Comparison of ENCODE assay signal across 19 cellular contexts in the genomic region with DNA sequence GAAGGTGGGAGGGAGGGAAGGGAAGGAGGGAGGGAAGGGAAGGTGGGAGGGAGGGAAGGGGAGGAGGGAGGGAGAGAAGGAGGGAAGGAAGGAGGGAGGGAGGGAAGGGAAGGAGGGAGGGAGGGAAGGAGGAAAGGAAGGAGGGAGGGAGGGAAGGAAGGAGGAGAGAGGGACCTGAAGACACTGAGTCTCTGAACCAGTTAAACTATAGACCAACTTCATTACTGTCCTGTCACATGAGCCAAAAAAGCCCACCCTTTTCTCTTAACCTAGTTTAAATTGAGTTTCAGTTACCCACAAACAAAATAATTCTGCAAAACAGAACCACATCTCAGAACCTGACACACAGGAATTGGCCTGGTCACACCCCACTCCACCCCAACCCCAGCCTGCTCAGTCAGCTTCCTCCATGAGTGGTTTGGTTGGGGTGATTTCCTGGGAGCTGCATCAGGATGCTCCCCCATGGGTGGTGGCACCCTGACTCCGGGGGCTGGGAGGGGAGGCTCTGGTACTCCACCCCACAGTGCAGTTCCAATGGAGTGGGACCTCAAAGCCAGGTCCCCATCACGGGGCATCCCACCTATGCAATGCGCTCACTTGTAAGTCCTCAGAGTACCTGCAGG. TPM values are rescaled to one million over a fixed set of nuclear protein-coding genes. Genes with fewer than 3 reads are reported as not detected.
DNase-seq lines count a peak whose midpoint lies in the region; ATAC-seq, FAIRE-seq and TF ChIP-seq lines count a peak whose summit lies in the region.
"Had no signal": no experiment of that assay in that cellular context is flagged by ENCODE, and none has a peak within 500 bp of the region (broad histone marks: within the 10 kb centered on the region; RNA-seq: fewer than 3 reads in every experiment).

No MANE protein-coding gene starts in this region.

- no TSS peak for BruUV-seq in HepG2 (replicated peaks; lab: Mats Ljungman, UMichigan)

- TF ChIP-seq EP300 in HepG2 (IDR thresholded peaks at IDR 0.05; ENCODE audit: low read depth in 2 of 2, low read length in 2 of 2) (no peak), HepG2 (CRISPR knock-in tag; IDR thresholded peaks at IDR 0.05; ENCODE audit: borderline replicate concordance) (no peak)

- no peaks in the 10 kb centered on the region for H3K36me3 Mint-ChIP-seq in CD8-positive, alpha-beta T cell
- no peaks in the 10 kb centered on the region for H3K36me3 Mint-ChIP-seq in activated CD8-positive, alpha-beta T cell treated with anti-CD3 and anti-CD28 coated beads for 36 hours (ENCODE audit: low read depth)

- H2AFZ ChIP-seq in HepG2 (ENCODE audit: low read length): no peak overlapping the region
- H2AFZ ChIP-seq: GM23248 had no signal

- DNase-seq in CD8-positive, alpha-beta T cell: peak in 5 of 7 experiments; percentile 28 to 59 (median 30)
- no peak for DNase-seq in activated CD8-positive, alpha-beta T cell treated with anti-CD3 and anti-CD28 coated beads for 36 hours
- DNase-seq in HepG2 (ENCODE audit: low spot score) (no peak), body of pancreas (no peak), NCI-H524 treated with DMSO at 0.1 percent for 48 hours (lab: John Stamatoyannopoulos, UW) (no peak), NOMO-1 (lab: John Stamatoyannopoulos, UW; ENCODE audit: unreplicated experiment in 2 of 2) (no peak)
- DNase-seq: amniotic stem cell, BE2C, DMS79, erythroblast, GM23248, heart right ventricle, NCI-H2107, SIG-M5, substantia nigra had no signal

- peak overlapping the region; percentile 42; the same call in 1 of the 2 replicates for H3K4me2 ChIP-seq in BLaER1
- no peak overlapping the region for H3K4me2 ChIP-seq in HepG2 (ENCODE audit: low read depth, low read length)

- TF ChIP-seq CTCF in CD8-positive, alpha-beta T cell (IDR thresholded peaks at IDR 0.05): no peak
- TF ChIP-seq CTCF in activated CD8-positive, alpha-beta T cell treated with anti-CD3 and anti-CD28 coated beads for 36 hours (IDR thresholded peaks at IDR 0.05): no peak
- TF ChIP-seq CTCF in HepG2 (CRISPR knock-in tag; IDR thresholded peaks at IDR 0.05): no peak
- TF ChIP-seq CTCF in body of pancreas (IDR thresholded peaks at IDR 0.05): no peak

- CTCF ChIA-PET in CD8-positive, alpha-beta T cell (lab: Charles Lee): interaction anchor here (0.7 to 18.0 kb wide), 10 partner anchors 8 to 140 kb away, joined by 3 to 293 read pairs (median 6); a partner anchor contains a TSS
- CTCF ChIA-PET in activated CD8-positive, alpha-beta T cell treated with anti-CD3 and anti-CD28 coated beads for 36 hours (lab: Charles Lee): interaction anchor here (0.7 to 2.6 kb wide), 16 partner anchors 8 to 267 kb away, joined by 3 to 15 read pairs (median 6); a partner anchor contains a TSS
- CTCF ChIA-PET in HepG2 (lab: Yijun Ruan, JAX; ENCODE audit: low intra/inter-chr PET ratio, low total read pairs): no interaction called here

- H3K9ac ChIP-seq in BLaER1 (no peak overlapping the region), HepG2 (ENCODE audit: insufficient read depth, low read depth, low read length) (no peak overlapping the region)
- H3K9ac ChIP-seq: GM23248 had no signal

- no peaks in the 10 kb centered on the region for H3K27me3 ChIP-seq in BLaER1
- no peaks in the 10 kb centered on the region for H3K27me3 ChIP-seq in CD8-positive, alpha-beta T cell (ENCODE audit: insufficient read depth, low read length)
- peaks cover 24 to 64% of the 10 kb centered on the region in 2 experiments for H3K27me3 ChIP-seq in HepG2 (ENCODE audit: control insufficient read depth in 1 of 2, insufficient read depth in 2 of 2, low read length in 2 of 2)
- H3K27me3 ChIP-seq in body of pancreas: peaks cover 0 to 6% of the 10 kb centered on the region in 2 donors

- H3K79me2 ChIP-seq in HepG2 (ENCODE audit: insufficient read depth, low read length): no peaks in the 10 kb centered on the region

- POLR2A ChIA-PET in CD8-positive, alpha-beta T cell (lab: Charles Lee): interaction anchor here (1.0 to 1.5 kb wide), 5 partner anchors 11 to 61 kb away, joined by 3 to 10 read pairs (median 3); a partner anchor contains a TSS
- POLR2A ChIA-PET in activated CD8-positive, alpha-beta T cell treated with anti-CD3 and anti-CD28 coated beads for 36 hours (lab: Charles Lee): interaction anchor here (0.7 to 1.2 kb wide), 2 partner anchors 8 to 137 kb away, joined by 3 read pairs; a partner anchor contains a TSS
- POLR2A ChIA-PET in HepG2 (lab: Yijun Ruan, JAX): no interaction called here

- peaks cover 55% of the 10 kb centered on the region for H3K4me1 Mint-ChIP-seq in CD8-positive, alpha-beta T cell (ENCODE audit: low read depth)
- peaks cover 38% of the 10 kb centered on the region for H3K4me1 Mint-ChIP-seq in activated CD8-positive, alpha-beta T cell treated with anti-CD3 and anti-CD28 coated beads for 36 hours (ENCODE audit: low read depth)

- FAIRE-seq in HepG2 (lab: Jason Lieb, UNC): no peak

- peaks cover 79% of the 10 kb centered on the region for H3K4me1 ChIP-seq in BLaER1
- H3K4me1 ChIP-seq in CD8-positive, alpha-beta T cell (ENCODE audit: insufficient read depth, low read length): peaks cover 33% of the 10 kb centered on the region
- H3K4me1 ChIP-seq in HepG2 (ENCODE audit: insufficient read depth, low read length): peaks cover 24% of the 10 kb centered on the region
- H3K4me1 ChIP-seq in body of pancreas: peaks cover 21% of the 10 kb centered on the region
- H3K4me1 ChIP-seq: BE2C, prostate gland had no signal

- no peak for TF ChIP-seq POLR2A in HepG2 (IDR thresholded peaks at IDR 0.05; ENCODE audit: insufficient read depth in 1 of 2, low read depth in 2 of 2, low read length in 2 of 2)
- no peak for TF ChIP-seq POLR2A in body of pancreas (IDR thresholded peaks at IDR 0.05)

- TF ChIP-seq RAD21 in HepG2 (CRISPR knock-in tag; IDR thresholded peaks at IDR 0.05): no peak

- H3K27ac Mint-ChIP-seq in CD8-positive, alpha-beta T cell: peak overlapping the region; percentile 79
- H3K27ac Mint-ChIP-seq in activated CD8-positive, alpha-beta T cell treated with anti-CD3 and anti-CD28 coated beads for 36 hours: peak overlapping the region; percentile 37

- H3K36me3 ChIP-seq in BLaER1: no peaks in the 10 kb centered on the region
- no peaks in the 10 kb centered on the region for H3K36me3 ChIP-seq in CD8-positive, alpha-beta T cell (ENCODE audit: insufficient read depth, low read length)
- H3K36me3 ChIP-seq in HepG2 (replicated peaks in 1 of 2; ENCODE audit: control insufficient read depth in 1 of 2, insufficient read depth in 2 of 2, low read length in 2 of 2): no peaks in the 10 kb centered on the region
- no peaks in the 10 kb centered on the region for H3K36me3 ChIP-seq in body of pancreas (replicated peaks in 1 of 2; ENCODE audit: insufficient read depth in 1 of 2, low read depth in 2 of 2)
- H3K36me3 ChIP-seq: BE2C, heart right ventricle, prostate gland had no signal

- H3K9me3 ChIP-seq in BLaER1 (no peaks in the 10 kb centered on the region), HepG2 (ENCODE audit: low read length) (no peaks in the 10 kb centered on the region), body of pancreas (no peaks in the 10 kb centered on the region)
- H3K9me3 ChIP-seq in CD8-positive, alpha-beta T cell (ENCODE audit: low read length): no peaks in the 10 kb centered on the region
- H3K9me3 ChIP-seq: BE2C, heart right ventricle, prostate gland had no signal

- no peaks in the 10 kb centered on the region for H3K9me3 Mint-ChIP-seq in CD8-positive, alpha-beta T cell
- H3K9me3 Mint-ChIP-seq in activated CD8-positive, alpha-beta T cell treated with anti-CD3 and anti-CD28 coated beads for 36 hours: no peaks in the 10 kb centered on the region

- H3K27me3 Mint-ChIP-seq in CD8-positive, alpha-beta T cell (ENCODE audit: low read depth): no peaks in the 10 kb centered on the region
- H3K27me3 Mint-ChIP-seq in activated CD8-positive, alpha-beta T cell treated with anti-CD3 and anti-CD28 coated beads for 36 hours: no peaks in the 10 kb centered on the region

- WGBS in HepG2 (ENCODE audit: low lambda C conversion rate): no CpG with 5 or more reads among the region's 3 CpGs
- 73 to 80% methylated on average over 2 to 3 of the region's 3 CpGs for WGBS in body of pancreas, 2 donors

- peak; percentile 45 for ATAC-seq in CD8-positive, alpha-beta T cell
- ATAC-seq in activated CD8-positive, alpha-beta T cell treated with anti-CD3 and anti-CD28 coated beads for 36 hours: no peak
- ATAC-seq in HepG2: no peak
- no peak for ATAC-seq in body of pancreas
- no peak for ATAC-seq in HG02571 (IDR thresholded peaks at IDR 0.05; ENCODE audit: unreplicated experiment)
- ATAC-seq: heart right ventricle had no signal

- in situ Hi-C loops in HepG2 (cut with HindIII; ENCODE audit: extremely low pct_ligation_motif_present, low pct_unique_long_range_greater_than_20kb): no loop called here

- no peak overlapping the region for H3K4me3 ChIP-seq in BLaER1
- H3K4me3 ChIP-seq in CD8-positive, alpha-beta T cell (ENCODE audit: low read depth, low read length): no peak overlapping the region
- H3K4me3 ChIP-seq in HepG2 (replicated peaks in 1 of 3; ENCODE audit: insufficient read depth in 1 of 3, low read depth in 2 of 3, low read length in 3 of 3): no peak overlapping the region
- H3K4me3 ChIP-seq in body of pancreas: no peak overlapping the region
- H3K4me3 ChIP-seq: GM23248, heart right ventricle, prostate gland had no signal

- H3K4me3 Mint-ChIP-seq in CD8-positive, alpha-beta T cell: no peak overlapping the region
- no peak overlapping the region for H3K4me3 Mint-ChIP-seq in activated CD8-positive, alpha-beta T cell treated with anti-CD3 and anti-CD28 coated beads for 36 hours

- H4K20me1 ChIP-seq in BLaER1: no peaks in the 10 kb centered on the region
- no peaks in the 10 kb centered on the region for H4K20me1 ChIP-seq in HepG2 (ENCODE audit: insufficient read depth, low read length)

- H3K27ac ChIP-seq in BLaER1: no peak overlapping the region
- H3K27ac ChIP-seq in CD8-positive, alpha-beta T cell (ENCODE audit: low read depth, low read length): no peak overlapping the region
- no peak overlapping the region for H3K27ac ChIP-seq in HepG2 (ENCODE audit: extremely low read length, insufficient read depth, low read length)
- H3K27ac ChIP-seq in body of pancreas: no peak overlapping the region
- H3K27ac ChIP-seq: GM23248, heart right ventricle, prostate gland had no signal

- intact Hi-C loops in CD8-positive, alpha-beta T cell (cut with DNase I, micrococcal nuclease): loop anchor here in 1 of 2 experiments (10.0 kb wide), 1 partner anchor 299 kb away; no protein-coding TSS in a partner anchor
- intact Hi-C loops in activated CD8-positive, alpha-beta T cell treated with anti-CD3 and anti-CD28 coated beads for 36 hours (cut with micrococcal nuclease): loop anchor here (5.0 kb wide), 1 partner anchor 76 kb away; a partner anchor contains a TSS
- intact Hi-C loops in HepG2 (cut with micrococcal nuclease; ENCODE audit: unreplicated experiment): loop anchor here (5.0 kb wide), 1 partner anchor 76 kb away; a partner anchor contains a TSS
- intact Hi-C loops in body of pancreas (cut with DNase I): no loop called here

RNA-seq across cellular contexts. Expression of a gene that starts 4.7 kb away (rescaled TPM):
- under 1 TPM; 0.24 to 0.97 TPM for total RNA-seq in CD8-positive, alpha-beta T cell
- total RNA-seq in activated CD8-positive, alpha-beta T cell treated with anti-CD3 and anti-CD28 coated beads for 36 hours: 1 to 10 TPM in 1 of 2 experiments, under 1 TPM in 1; 0.74 to 2.5 TPM
- 0.07 and 0.11 TPM in 2 replicates for total RNA-seq in HepG2 (2016; rRNA removed; fragmentation: Illumina TruSeq; extraction: Trizol)
- total RNA-seq in HepG2 (2016; cell fraction: cytosol; rRNA removed; fragmentation: Illumina TruSeq; extraction: Trizol; ENCODE audit: low read depth): not detected in 2 replicates
- total RNA-seq in HepG2 (2016; cell fraction: insoluble cytoplasmic fraction; rRNA removed; fragmentation: Illumina TruSeq; extraction: Trizol): 0.19 TPM in 1 of 2 replicates, not detected in the other
- total RNA-seq in HepG2 (2016; cell fraction: membrane; rRNA removed; fragmentation: Illumina TruSeq; extraction: Trizol): 0.06 and 0.14 TPM in 2 replicates
- total RNA-seq in HepG2 (2016; cell fraction: nucleus; rRNA removed; fragmentation: Illumina TruSeq; extraction: Trizol): not detected in 2 replicates
- 0.08 and 0.20 TPM in 2 replicates for polyA plus RNA-seq in HepG2 (2011; rRNA removed)
- polyA plus RNA-seq in HepG2 (2011; cell fraction: cytosol; rRNA removed): 0.06 and 0.07 TPM in 2 replicates
- polyA plus RNA-seq in HepG2 (2011; cell fraction: nucleus; rRNA removed): 0.73 and 0.96 TPM in 2 replicates
- polyA plus RNA-seq in HepG2 (2012): 0.21 and 0.40 TPM in 2 replicates
- polyA plus RNA-seq in HepG2 (2016; cell fraction: cytosol; fragmentation: Illumina TruSeq; extraction: Trizol; ENCODE audit: low read depth): 0.10 and 0.11 TPM in 2 replicates
- polyA plus RNA-seq in HepG2 (2016; cell fraction: insoluble cytoplasmic fraction; fragmentation: Illumina TruSeq; extraction: Trizol; ENCODE audit: low read depth): 0.23 TPM in 1 of 2 replicates, not detected in the other
- polyA plus RNA-seq in HepG2 (2016; cell fraction: membrane; fragmentation: Illumina TruSeq; extraction: Trizol; ENCODE audit: low read depth): not detected in 2 replicates
- polyA plus RNA-seq in HepG2 (2016; cell fraction: nucleus; fragmentation: Illumina TruSeq; extraction: Trizol; ENCODE audit: insufficient read depth, low read depth): not detected in 2 replicates
- 0.16 TPM in 1 of 2 replicates, not detected in the other for polyA minus RNA-seq in HepG2 (2011; rRNA and poly(A)+ RNA removed; ENCODE audit: low replicate concordance)
- polyA minus RNA-seq in HepG2 (2011; cell fraction: cytosol; rRNA and poly(A)+ RNA removed): not detected in 2 replicates
- polyA minus RNA-seq in HepG2 (2011; cell fraction: nucleus; rRNA and poly(A)+ RNA removed): 0.26 and 0.37 TPM in 2 replicates
- total RNA-seq in body of pancreas: 1 to 10 TPM in 1 of 2 donors, under 1 TPM in 1; 0.52 to 1.6 TPM
- total RNA-seq: GM23248 had no signal
- polyA plus RNA-seq: GM23248 had no signal

RNA-seq across cellular contexts. Expression of a gene that starts 20.8 kb away (rescaled TPM):
- total RNA-seq in CD8-positive, alpha-beta T cell: under 1 TPM in 1 of 2 experiments, not detected in 1; 0.14 TPM
- under 1 TPM; 0.20 to 0.23 TPM for total RNA-seq in activated CD8-positive, alpha-beta T cell treated with anti-CD3 and anti-CD28 coated beads for 36 hours
- total RNA-seq in HepG2 (2016; rRNA removed; fragmentation: Illumina TruSeq; extraction: Trizol) (0.02 TPM in 1 of 2 replicates, not detected in the other), body of pancreas (1 to 10 TPM in 1 of 2 donors, under 1 TPM in 1; 0.26 to 1.3 TPM)
- not detected in 2 replicates for total RNA-seq in HepG2 (2016; cell fraction: cytosol; rRNA removed; fragmentation: Illumina TruSeq; extraction: Trizol; ENCODE audit: low read depth)
- total RNA-seq in HepG2 (2016; cell fraction: insoluble cytoplasmic fraction; rRNA removed; fragmentation: Illumina TruSeq; extraction: Trizol): not detected in 2 replicates
- not detected in 2 replicates for total RNA-seq in HepG2 (2016; cell fraction: membrane; rRNA removed; fragmentation: Illumina TruSeq; extraction: Trizol)
- total RNA-seq in HepG2 (2016; cell fraction: nucleus; rRNA removed; fragmentation: Illumina TruSeq; extraction: Trizol): not detected in 2 replicates
- polyA plus RNA-seq in HepG2 (2011; rRNA removed): 0.03 and 0.04 TPM in 2 replicates
- polyA plus RNA-seq in HepG2 (2011; cell fraction: cytosol; rRNA removed): 0.01 TPM in 2 replicates
- 0.07 and 0.13 TPM in 2 replicates for polyA plus RNA-seq in HepG2 (2011; cell fraction: nucleus; rRNA removed)
- polyA plus RNA-seq in HepG2 (2012): 0.03 and 0.12 TPM in 2 replicates
- polyA plus RNA-seq in HepG2 (2016; cell fraction: cytosol; fragmentation: Illumina TruSeq; extraction: Trizol; ENCODE audit: low read depth): not detected in 2 replicates
- not detected in 2 replicates for polyA plus RNA-seq in HepG2 (2016; cell fraction: insoluble cytoplasmic fraction; fragmentation: Illumina TruSeq; extraction: Trizol; ENCODE audit: low read depth)
- not detected in 2 replicates for polyA plus RNA-seq in HepG2 (2016; cell fraction: membrane; fragmentation: Illumina TruSeq; extraction: Trizol; ENCODE audit: low read depth)
- polyA plus RNA-seq in HepG2 (2016; cell fraction: nucleus; fragmentation: Illumina TruSeq; extraction: Trizol; ENCODE audit: insufficient read depth, low read depth): not detected in 2 replicates
- 0.38 and 4.1 TPM in 2 replicates for polyA minus RNA-seq in HepG2 (2011; rRNA and poly(A)+ RNA removed; ENCODE audit: low replicate concordance)
- not detected in 2 replicates for polyA minus RNA-seq in HepG2 (2011; cell fraction: cytosol; rRNA and poly(A)+ RNA removed)
- 0.26 and 0.37 TPM in 2 replicates for polyA minus RNA-seq in HepG2 (2011; cell fraction: nucleus; rRNA and poly(A)+ RNA removed)
- total RNA-seq: GM23248, HT1080 had no signal
- polyA plus RNA-seq: GM23248 had no signal

RNA-seq across cellular contexts. Expression of a gene that starts 27.0 kb away (rescaled TPM):
- 10 to 100 TPM; 38.0 to 38.7 TPM for total RNA-seq in CD8-positive, alpha-beta T cell
- 10 to 100 TPM; 53.3 to 53.7 TPM for total RNA-seq in activated CD8-positive, alpha-beta T cell treated with anti-CD3 and anti-CD28 coated beads for 36 hours
- 7.9 and 10.9 TPM in 2 replicates for total RNA-seq in HepG2 (2016; rRNA removed; fragmentation: Illumina TruSeq; extraction: Trizol)
- total RNA-seq in HepG2 (2016; cell fraction: cytosol; rRNA removed; fragmentation: Illumina TruSeq; extraction: Trizol; ENCODE audit: low read depth): 4.1 and 5.7 TPM in 2 replicates
- total RNA-seq in HepG2 (2016; cell fraction: insoluble cytoplasmic fraction; rRNA removed; fragmentation: Illumina TruSeq; extraction: Trizol): 9.4 and 10.9 TPM in 2 replicates
- 8.3 and 9.3 TPM in 2 replicates for total RNA-seq in HepG2 (2016; cell fraction: membrane; rRNA removed; fragmentation: Illumina TruSeq; extraction: Trizol)
- 7.4 and 8.7 TPM in 2 replicates for total RNA-seq in HepG2 (2016; cell fraction: nucleus; rRNA removed; fragmentation: Illumina TruSeq; extraction: Trizol)
- polyA plus RNA-seq in HepG2 (2011; rRNA removed): 20.8 and 21.4 TPM in 2 replicates
- 25.1 and 29.5 TPM in 2 replicates for polyA plus RNA-seq in HepG2 (2011; cell fraction: cytosol; rRNA removed)
- 10.1 and 10.2 TPM in 2 replicates for polyA plus RNA-seq in HepG2 (2011; cell fraction: nucleus; rRNA removed)
- 6.0 and 8.9 TPM in 2 replicates for polyA plus RNA-seq in HepG2 (2012)
- polyA plus RNA-seq in HepG2 (2016; cell fraction: cytosol; fragmentation: Illumina TruSeq; extraction: Trizol; ENCODE audit: low read depth): 3.9 and 5.8 TPM in 2 replicates
- polyA plus RNA-seq in HepG2 (2016; cell fraction: insoluble cytoplasmic fraction; fragmentation: Illumina TruSeq; extraction: Trizol; ENCODE audit: low read depth): 7.5 and 8.3 TPM in 2 replicates
- polyA plus RNA-seq in HepG2 (2016; cell fraction: membrane; fragmentation: Illumina TruSeq; extraction: Trizol; ENCODE audit: low read depth): 5.9 and 6.9 TPM in 2 replicates
- polyA plus RNA-seq in HepG2 (2016; cell fraction: nucleus; fragmentation: Illumina TruSeq; extraction: Trizol; ENCODE audit: insufficient read depth, low read depth): 11.9 and 12.3 TPM in 2 replicates
- 1.3 and 35.6 TPM in 2 replicates for polyA minus RNA-seq in HepG2 (2011; rRNA and poly(A)+ RNA removed; ENCODE audit: low replicate concordance)
- polyA minus RNA-seq in HepG2 (2011; cell fraction: cytosol; rRNA and poly(A)+ RNA removed): 6.6 and 7.4 TPM in 2 replicates
- 4.2 and 7.6 TPM in 2 replicates for polyA minus RNA-seq in HepG2 (2011; cell fraction: nucleus; rRNA and poly(A)+ RNA removed)
- 10 to 100 TPM; 16.2 to 16.3 TPM for total RNA-seq in body of pancreas

Comparison
In these comparisons a context has a peak if more than half of its experiments do, and no peak if none do; other contexts are left out.
1. DNase-seq: peak in CD8-positive, alpha-beta T cell (5 of 7); none in activated CD8-positive, alpha-beta T cell treated with anti-CD3 and anti-CD28 coated beads for 36 hours (single experiment), HepG2 (single experiment), body of pancreas (0 of 4), NCI-H524 treated with DMSO at 0.1 percent for 48 hours (single experiment) and NOMO-1 (0 of 2).